In genomic region chr4:38100474-38101255, GRCh38 we compare ENCODE assay signal across 15 cellular contexts.
DNase-seq lines count a peak whose midpoint lies in the region; ATAC-seq, FAIRE-seq and TF ChIP-seq lines count a peak whose summit lies in the region.
"Had no signal": no experiment of that assay in that cellular context is flagged by ENCODE, and none has a peak within 500 bp of the region (broad histone marks: within the 10 kb centered on the region; RNA-seq: fewer than 3 reads in every experiment).

No MANE protein-coding gene starts in this region.

- H3K9me3 ChIP-seq in adipocyte (ENCODE audit: control insufficient read depth, low read length) (no peaks in the 10 kb centered on the region), small intestine (ENCODE audit: control insufficient read depth, low read depth) (no peaks in the 10 kb centered on the region)
- H3K9me3 ChIP-seq: adrenal gland, vagina had no signal

- ATAC-seq in sciatic nerve: no peak
- ATAC-seq: stimulated activated naive CD8-positive, alpha-beta T cell treated with anti-CD3 and anti-CD28 coated beads, Interleukin-15, Interleukin-2, amounts not matched to agents 100 U/mL and 50 U/mL, for 24 hours had no signal

- DNase-seq in HFFc6 (no peak), adipocyte (ENCODE audit: low read depth) (no peak), immature natural killer cell (peak in 1 of 3 donors; percentile 5), D721Med (ENCODE audit: insufficient read length, low spot score) (no peak), small intestine (no peak), sciatic nerve (ENCODE audit: low spot score) (no peak)
- DNase-seq: activated CD4-positive, alpha-beta T cell treated with anti-CD3 and anti-CD28 coated beads, Interleukin-2, amount 10 ng/mL, durations not matched to agents 24 days and 14 days; adrenal gland; AML-193; H7; NCI-H2029; stimulated activated naive CD8-positive, alpha-beta T cell treated with anti-CD3 and anti-CD28 coated beads, Interleukin-15, Interleukin-2, amounts not matched to agents 100 U/mL and 50 U/mL, for 24 hours had no signal

- peaks cover 13% of the 10 kb centered on the region for H3K36me3 Mint-ChIP-seq in HFFc6 (ENCODE audit: low read depth)
- peaks cover 36 to 53% (median 41%) of the 10 kb centered on the region in 3 donors for H3K36me3 Mint-ChIP-seq in immature natural killer cell

- WGBS in small intestine, 3 donors: 93 to 97% (median 96%) methylated on average over 5 of the region's 5 CpGs

- H3K27me3 ChIP-seq in adipocyte (replicated peaks; ENCODE audit: control insufficient read depth, insufficient read depth, low read length) (no peaks in the 10 kb centered on the region), small intestine (ENCODE audit: control insufficient read depth in 2 of 2, insufficient read depth in 2 of 2, low read length in 2 of 2) (no peaks in the 10 kb centered on the region)
- H3K27me3 ChIP-seq: adrenal gland, vagina had no signal

- TF ChIP-seq CTCF in HFFc6 (IDR thresholded peaks at IDR 0.05): no peak
- TF ChIP-seq CTCF in D721Med (IDR thresholded peaks at IDR 0.05; ENCODE audit: insufficient read depth, missing control alignments): no peak

- H3K36me3 ChIP-seq in adipocyte (ENCODE audit: control insufficient read depth, insufficient read depth, low read length, severe bottlenecking) (no peaks in the 10 kb centered on the region), small intestine (ENCODE audit: control insufficient read depth in 2 of 2, insufficient read depth in 2 of 2, low read length in 2 of 2) (peaks cover 4 to 11% of the 10 kb centered on the region in 2 donors)

- H3K27ac Mint-ChIP-seq in HFFc6 (peak overlapping the region; percentile 92), immature natural killer cell (peak overlapping the region in 4 of 6 donors; percentile 6 to 50 (median 28))
- H3K27ac Mint-ChIP-seq: activated CD4-positive, alpha-beta T cell treated with anti-CD3 and anti-CD28 coated beads, Interleukin-2, amount 10 ng/mL, durations not matched to agents 24 days and 14 days had no signal

- no peaks in the 10 kb centered on the region; the same call in none of the 2 replicates for H3K27me3 Mint-ChIP-seq in HFFc6 (ENCODE audit: insufficient read depth)
- no peaks in the 10 kb centered on the region for H3K27me3 Mint-ChIP-seq in immature natural killer cell (ENCODE audit: low read depth in 3 of 3)
- H3K27me3 Mint-ChIP-seq: activated CD4-positive, alpha-beta T cell treated with anti-CD3 and anti-CD28 coated beads, Interleukin-2, amount 10 ng/mL, durations not matched to agents 24 days and 14 days; IgD-negative memory B cell had no signal

- H3K4me1 ChIP-seq in adipocyte (ENCODE audit: control insufficient read depth, insufficient read depth, low read length) (peaks cover 33% of the 10 kb centered on the region), small intestine (ENCODE audit: control insufficient read depth in 2 of 2, insufficient read depth in 1 of 2, low read depth in 1 of 2, low read length in 1 of 2) (no peaks in the 10 kb centered on the region)

- intact Hi-C loops in sciatic nerve (cut with DNase I): no loop called here

- H3K4me1 Mint-ChIP-seq in HFFc6 (ENCODE audit: low read depth) (peaks cover 63% of the 10 kb centered on the region), immature natural killer cell (peaks cover 21 to 45% of the 10 kb centered on the region in 2 donors)

- peak overlapping the region; percentile 15 for H3K4me3 ChIP-seq in adipocyte (ENCODE audit: low read length)
- H3K4me3 ChIP-seq in skin epidermis: no peak overlapping the region
- no peak overlapping the region for H3K4me3 ChIP-seq in small intestine (ENCODE audit: low read depth in 1 of 2, low read length in 2 of 2)
- H3K4me3 ChIP-seq: adrenal gland, vagina had no signal

- H3K9me3 Mint-ChIP-seq in HFFc6: no peaks in the 10 kb centered on the region
- H3K9me3 Mint-ChIP-seq in immature natural killer cell: no peaks in the 10 kb centered on the region
- H3K9me3 Mint-ChIP-seq: activated CD4-positive, alpha-beta T cell treated with anti-CD3 and anti-CD28 coated beads, Interleukin-2, amount 10 ng/mL, durations not matched to agents 24 days and 14 days; IgD-negative memory B cell had no signal

- H3K4me3 Mint-ChIP-seq in HFFc6: peak overlapping the region; percentile 46
- H3K4me3 Mint-ChIP-seq in immature natural killer cell: peak overlapping the region in 1 of 5 donors; percentile 1
- H3K4me3 Mint-ChIP-seq: activated CD4-positive, alpha-beta T cell treated with anti-CD3 and anti-CD28 coated beads, Interleukin-2, amount 10 ng/mL, durations not matched to agents 24 days and 14 days; IgD-negative memory B cell had no signal

- H3K9ac ChIP-seq in adipocyte (ENCODE audit: low read length): peak overlapping the region; percentile 32

- peak overlapping the region in 14 of 21 experiments; percentile 15 to 68 (median 47) for H3K27ac ChIP-seq in skin epidermis
- peak overlapping the region in 1 of 2 donors; percentile 32 for H3K27ac ChIP-seq in small intestine (ENCODE audit: low read depth in 1 of 2, low read length in 1 of 2)
- H3K27ac ChIP-seq: vagina had no signal

- FAIRE-seq in D721Med (lab: Jason Lieb, UNC): no peak
- FAIRE-seq in small intestine (lab: Jason Lieb, UNC): no peak
